Comparison of ENCODE assay signal across 1 cellular context in the genomic region with DNA sequence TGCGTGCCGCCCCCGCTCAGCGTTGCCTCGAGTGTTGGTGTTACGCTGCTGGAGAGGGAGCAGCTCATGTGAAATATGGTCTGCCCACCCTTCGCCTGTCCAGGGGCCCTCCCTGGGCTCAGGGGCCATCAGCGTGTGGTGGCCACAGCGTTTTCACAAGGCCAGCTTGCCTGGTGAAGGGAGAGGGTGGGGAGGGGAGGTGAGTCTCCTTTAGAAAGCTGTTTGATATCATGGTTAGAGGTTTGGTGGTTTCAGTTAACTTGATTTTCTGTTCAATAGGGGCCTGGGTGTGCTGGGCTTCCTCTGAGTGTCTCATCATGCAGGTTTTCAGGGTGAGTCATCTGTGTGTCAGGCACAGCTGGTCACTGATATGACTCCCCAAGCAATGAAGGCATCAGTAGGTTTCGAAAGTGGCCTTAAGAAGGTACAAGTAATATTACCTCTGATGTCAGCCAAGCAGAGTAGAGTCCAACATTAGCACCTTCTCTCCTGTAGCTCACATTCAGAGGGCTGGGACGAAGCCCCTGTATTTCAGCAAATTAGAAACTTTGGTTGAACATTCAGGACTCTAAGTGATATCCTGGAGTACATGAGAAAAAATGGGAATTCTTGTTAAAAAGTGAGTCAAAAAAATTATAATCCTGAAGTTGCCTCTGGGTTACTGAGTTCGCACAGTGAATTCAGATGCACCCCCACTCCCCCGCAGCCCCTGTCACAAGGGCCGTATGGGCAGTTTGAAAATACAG.
TF ChIP-seq lines count a peak whose summit lies in the region.

No MANE protein-coding gene starts in this region.

TF ChIP-seq in K562, 482 proteins besides CTCF, POLR2A, EP300 and RAD21 (continued from another document and continues in another):
- TF ChIP-seq, protein P1, sequence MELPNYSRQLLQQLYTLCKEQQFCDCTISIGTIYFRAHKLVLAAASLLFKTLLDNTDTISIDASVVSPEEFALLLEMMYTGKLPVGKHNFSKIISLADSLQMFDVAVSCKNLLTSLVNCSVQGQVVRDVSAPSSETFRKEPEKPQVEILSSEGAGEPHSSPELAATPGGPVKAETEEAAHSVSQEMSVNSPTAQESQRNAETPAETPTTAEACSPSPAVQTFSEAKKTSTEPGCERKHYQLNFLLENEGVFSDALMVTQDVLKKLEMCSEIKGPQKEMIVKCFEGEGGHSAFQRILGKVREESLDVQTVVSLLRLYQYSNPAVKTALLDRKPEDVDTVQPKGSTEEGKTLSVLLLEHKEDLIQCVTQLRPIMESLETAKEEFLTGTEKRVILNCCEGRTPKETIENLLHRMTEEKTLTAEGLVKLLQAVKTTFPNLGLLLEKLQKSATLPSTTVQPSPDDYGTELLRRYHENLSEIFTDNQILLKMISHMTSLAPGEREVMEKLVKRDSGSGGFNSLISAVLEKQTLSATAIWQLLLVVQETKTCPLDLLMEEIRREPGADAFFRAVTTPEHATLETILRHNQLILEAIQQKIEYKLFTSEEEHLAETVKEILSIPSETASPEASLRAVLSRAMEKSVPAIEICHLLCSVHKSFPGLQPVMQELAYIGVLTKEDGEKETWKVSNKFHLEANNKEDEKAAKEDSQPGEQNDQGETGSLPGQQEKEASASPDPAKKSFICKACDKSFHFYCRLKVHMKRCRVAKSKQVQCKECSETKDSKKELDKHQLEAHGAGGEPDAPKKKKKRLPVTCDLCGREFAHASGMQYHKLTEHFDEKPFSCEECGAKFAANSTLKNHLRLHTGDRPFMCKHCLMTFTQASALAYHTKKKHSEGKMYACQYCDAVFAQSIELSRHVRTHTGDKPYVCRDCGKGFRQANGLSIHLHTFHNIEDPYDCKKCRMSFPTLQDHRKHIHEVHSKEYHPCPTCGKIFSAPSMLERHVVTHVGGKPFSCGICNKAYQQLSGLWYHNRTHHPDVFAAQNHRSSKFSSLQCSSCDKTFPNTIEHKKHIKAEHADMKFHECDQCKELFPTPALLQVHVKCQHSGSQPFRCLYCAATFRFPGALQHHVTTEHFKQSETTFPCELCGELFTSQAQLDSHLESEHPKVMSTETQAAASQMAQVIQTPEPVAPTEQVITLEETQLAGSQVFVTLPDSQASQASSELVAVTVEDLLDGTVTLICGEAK (IDR thresholded peaks at IDR 0.05): 0 out of 2 replicates have a peak, but pooled peaks have one; percentile 4
- TF ChIP-seq, protein P1 (CRISPR knock-in tag; IDR thresholded peaks at IDR 0.05): no peak
- TF ChIP-seq ZNF717 (CRISPR knock-in tag; IDR thresholded peaks at IDR 0.05) (no peak), ZSCAN32 (CRISPR knock-in tag; IDR thresholded peaks at IDR 0.05) (no peak), MED1 (CRISPR knock-in tag; IDR thresholded peaks at IDR 0.05; ENCODE audit: borderline replicate concordance) (no peak), GATA2 (CRISPR knock-in tag; IDR thresholded peaks at IDR 0.05) (no peak), NR1H2 (CRISPR knock-in tag; IDR thresholded peaks at IDR 0.05) (no peak), RB1 (IDR thresholded peaks at IDR 0.05; ENCODE audit: low read depth) (no peak), KAT7 (CRISPR knock-in tag; IDR thresholded peaks at IDR 0.05; ENCODE audit: borderline replicate concordance) (no peak), NRF1 (conservative IDR thresholded peaks at IDR 0.05 in 1 of 2, IDR thresholded peaks at IDR 0.05 in 1 of 2) (peak; percentile 15 to 18; a peak in 1 of 4 replicates), BMI1 (IDR thresholded peaks at IDR 0.05; ENCODE audit: low read length) (no peak), TARDBP (IDR thresholded peaks at IDR 0.05) (no peak), ZNF217 (CRISPR knock-in tag; IDR thresholded peaks at IDR 0.05) (no peak), ASH1L (IDR thresholded peaks at IDR 0.05; ENCODE audit: borderline replicate concordance, low read depth, partially characterized antibody) (no peak), HDGF (IDR thresholded peaks at IDR 0.05) (no peak), CHD4 (IDR thresholded peaks at IDR 0.05; ENCODE audit: insufficient read depth, insufficient replicate concordance, low read depth, low read length, poor library complexity, severe bottlenecking) (no peak), NCOA4 (IDR thresholded peaks at IDR 0.05; ENCODE audit: partially characterized antibody) (no peak), FOXP1 (CRISPR knock-in tag; IDR thresholded peaks at IDR 0.05) (no peak), TEAD4 (IDR thresholded peaks at IDR 0.05; ENCODE audit: low read length) (peak; percentile 79), TEAD4 (CRISPR knock-in tag; IDR thresholded peaks at IDR 0.05; ENCODE audit: borderline replicate concordance) (no peak), BRF1 (IDR thresholded peaks at IDR 0.05; ENCODE audit: borderline replicate concordance, extremely low read depth, insufficient read length) (no peak)
- TF ChIP-seq, protein P2, sequence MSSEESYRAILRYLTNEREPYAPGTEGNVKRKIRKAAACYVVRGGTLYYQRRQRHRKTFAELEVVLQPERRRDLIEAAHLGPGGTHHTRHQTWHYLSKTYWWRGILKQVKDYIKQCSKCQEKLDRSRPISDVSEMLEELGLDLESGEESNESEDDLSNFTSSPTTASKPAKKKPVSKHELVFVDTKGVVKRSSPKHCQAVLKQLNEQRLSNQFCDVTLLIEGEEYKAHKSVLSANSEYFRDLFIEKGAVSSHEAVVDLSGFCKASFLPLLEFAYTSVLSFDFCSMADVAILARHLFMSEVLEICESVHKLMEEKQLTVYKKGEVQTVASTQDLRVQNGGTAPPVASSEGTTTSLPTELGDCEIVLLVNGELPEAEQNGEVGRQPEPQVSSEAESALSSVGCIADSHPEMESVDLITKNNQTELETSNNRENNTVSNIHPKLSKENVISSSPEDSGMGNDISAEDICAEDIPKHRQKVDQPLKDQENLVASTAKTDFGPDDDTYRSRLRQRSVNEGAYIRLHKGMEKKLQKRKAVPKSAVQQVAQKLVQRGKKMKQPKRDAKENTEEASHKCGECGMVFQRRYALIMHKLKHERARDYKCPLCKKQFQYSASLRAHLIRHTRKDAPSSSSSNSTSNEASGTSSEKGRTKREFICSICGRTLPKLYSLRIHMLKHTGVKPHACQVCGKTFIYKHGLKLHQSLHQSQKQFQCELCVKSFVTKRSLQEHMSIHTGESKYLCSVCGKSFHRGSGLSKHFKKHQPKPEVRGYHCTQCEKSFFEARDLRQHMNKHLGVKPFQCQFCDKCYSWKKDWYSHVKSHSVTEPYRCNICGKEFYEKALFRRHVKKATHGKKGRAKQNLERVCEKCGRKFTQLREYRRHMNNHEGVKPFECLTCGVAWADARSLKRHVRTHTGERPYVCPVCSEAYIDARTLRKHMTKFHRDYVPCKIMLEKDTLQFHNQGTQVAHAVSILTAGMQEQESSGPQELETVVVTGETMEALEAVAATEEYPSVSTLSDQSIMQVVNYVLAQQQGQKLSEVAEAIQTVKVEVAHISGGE (CRISPR knock-in tag; IDR thresholded peaks at IDR 0.05): 0 out of 6 replicates have a peak, but pooled peaks of 1 of the 3 experiments have one; percentile 29
- TF ChIP-seq, protein P3, sequence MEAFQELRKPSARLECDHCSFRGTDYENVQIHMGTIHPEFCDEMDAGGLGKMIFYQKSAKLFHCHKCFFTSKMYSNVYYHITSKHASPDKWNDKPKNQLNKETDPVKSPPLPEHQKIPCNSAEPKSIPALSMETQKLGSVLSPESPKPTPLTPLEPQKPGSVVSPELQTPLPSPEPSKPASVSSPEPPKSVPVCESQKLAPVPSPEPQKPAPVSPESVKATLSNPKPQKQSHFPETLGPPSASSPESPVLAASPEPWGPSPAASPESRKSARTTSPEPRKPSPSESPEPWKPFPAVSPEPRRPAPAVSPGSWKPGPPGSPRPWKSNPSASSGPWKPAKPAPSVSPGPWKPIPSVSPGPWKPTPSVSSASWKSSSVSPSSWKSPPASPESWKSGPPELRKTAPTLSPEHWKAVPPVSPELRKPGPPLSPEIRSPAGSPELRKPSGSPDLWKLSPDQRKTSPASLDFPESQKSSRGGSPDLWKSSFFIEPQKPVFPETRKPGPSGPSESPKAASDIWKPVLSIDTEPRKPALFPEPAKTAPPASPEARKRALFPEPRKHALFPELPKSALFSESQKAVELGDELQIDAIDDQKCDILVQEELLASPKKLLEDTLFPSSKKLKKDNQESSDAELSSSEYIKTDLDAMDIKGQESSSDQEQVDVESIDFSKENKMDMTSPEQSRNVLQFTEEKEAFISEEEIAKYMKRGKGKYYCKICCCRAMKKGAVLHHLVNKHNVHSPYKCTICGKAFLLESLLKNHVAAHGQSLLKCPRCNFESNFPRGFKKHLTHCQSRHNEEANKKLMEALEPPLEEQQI (IDR thresholded peaks at IDR 0.05): no peak
- TF ChIP-seq, protein P4, sequence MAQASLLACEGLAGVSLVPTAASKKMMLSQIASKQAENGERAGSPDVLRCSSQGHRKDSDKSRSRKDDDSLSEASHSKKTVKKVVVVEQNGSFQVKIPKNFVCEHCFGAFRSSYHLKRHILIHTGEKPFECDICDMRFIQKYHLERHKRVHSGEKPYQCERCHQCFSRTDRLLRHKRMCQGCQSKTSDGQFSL (CRISPR knock-in tag; IDR thresholded peaks at IDR 0.05): no peak
- TF ChIP-seq, protein P4 (tag; IDR thresholded peaks at IDR 0.05): no peak
- TF ChIP-seq, protein P5, sequence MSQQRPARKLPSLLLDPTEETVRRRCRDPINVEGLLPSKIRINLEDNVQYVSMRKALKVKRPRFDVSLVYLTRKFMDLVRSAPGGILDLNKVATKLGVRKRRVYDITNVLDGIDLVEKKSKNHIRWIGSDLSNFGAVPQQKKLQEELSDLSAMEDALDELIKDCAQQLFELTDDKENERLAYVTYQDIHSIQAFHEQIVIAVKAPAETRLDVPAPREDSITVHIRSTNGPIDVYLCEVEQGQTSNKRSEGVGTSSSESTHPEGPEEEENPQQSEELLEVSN (IDR thresholded peaks at IDR 0.05; ENCODE audit: borderline replicate concordance in 1 of 2, extremely low read depth in 1 of 2, insufficient read depth in 1 of 2, insufficient read length in 1 of 2, low read depth in 1 of 2, low read length in 1 of 2, poor library complexity in 1 of 2, severe bottlenecking in 1 of 2): peak in 1 of 2 experiments; percentile 40
- TF ChIP-seq, protein P6, sequence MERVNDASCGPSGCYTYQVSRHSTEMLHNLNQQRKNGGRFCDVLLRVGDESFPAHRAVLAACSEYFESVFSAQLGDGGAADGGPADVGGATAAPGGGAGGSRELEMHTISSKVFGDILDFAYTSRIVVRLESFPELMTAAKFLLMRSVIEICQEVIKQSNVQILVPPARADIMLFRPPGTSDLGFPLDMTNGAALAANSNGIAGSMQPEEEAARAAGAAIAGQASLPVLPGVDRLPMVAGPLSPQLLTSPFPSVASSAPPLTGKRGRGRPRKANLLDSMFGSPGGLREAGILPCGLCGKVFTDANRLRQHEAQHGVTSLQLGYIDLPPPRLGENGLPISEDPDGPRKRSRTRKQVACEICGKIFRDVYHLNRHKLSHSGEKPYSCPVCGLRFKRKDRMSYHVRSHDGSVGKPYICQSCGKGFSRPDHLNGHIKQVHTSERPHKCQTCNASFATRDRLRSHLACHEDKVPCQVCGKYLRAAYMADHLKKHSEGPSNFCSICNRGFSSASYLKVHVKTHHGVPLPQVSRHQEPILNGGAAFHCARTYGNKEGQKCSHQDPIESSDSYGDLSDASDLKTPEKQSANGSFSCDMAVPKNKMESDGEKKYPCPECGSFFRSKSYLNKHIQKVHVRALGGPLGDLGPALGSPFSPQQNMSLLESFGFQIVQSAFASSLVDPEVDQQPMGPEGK (CRISPR knock-in tag; IDR thresholded peaks at IDR 0.05; ENCODE audit: borderline replicate concordance): no peak
- TF ChIP-seq, protein P7, sequence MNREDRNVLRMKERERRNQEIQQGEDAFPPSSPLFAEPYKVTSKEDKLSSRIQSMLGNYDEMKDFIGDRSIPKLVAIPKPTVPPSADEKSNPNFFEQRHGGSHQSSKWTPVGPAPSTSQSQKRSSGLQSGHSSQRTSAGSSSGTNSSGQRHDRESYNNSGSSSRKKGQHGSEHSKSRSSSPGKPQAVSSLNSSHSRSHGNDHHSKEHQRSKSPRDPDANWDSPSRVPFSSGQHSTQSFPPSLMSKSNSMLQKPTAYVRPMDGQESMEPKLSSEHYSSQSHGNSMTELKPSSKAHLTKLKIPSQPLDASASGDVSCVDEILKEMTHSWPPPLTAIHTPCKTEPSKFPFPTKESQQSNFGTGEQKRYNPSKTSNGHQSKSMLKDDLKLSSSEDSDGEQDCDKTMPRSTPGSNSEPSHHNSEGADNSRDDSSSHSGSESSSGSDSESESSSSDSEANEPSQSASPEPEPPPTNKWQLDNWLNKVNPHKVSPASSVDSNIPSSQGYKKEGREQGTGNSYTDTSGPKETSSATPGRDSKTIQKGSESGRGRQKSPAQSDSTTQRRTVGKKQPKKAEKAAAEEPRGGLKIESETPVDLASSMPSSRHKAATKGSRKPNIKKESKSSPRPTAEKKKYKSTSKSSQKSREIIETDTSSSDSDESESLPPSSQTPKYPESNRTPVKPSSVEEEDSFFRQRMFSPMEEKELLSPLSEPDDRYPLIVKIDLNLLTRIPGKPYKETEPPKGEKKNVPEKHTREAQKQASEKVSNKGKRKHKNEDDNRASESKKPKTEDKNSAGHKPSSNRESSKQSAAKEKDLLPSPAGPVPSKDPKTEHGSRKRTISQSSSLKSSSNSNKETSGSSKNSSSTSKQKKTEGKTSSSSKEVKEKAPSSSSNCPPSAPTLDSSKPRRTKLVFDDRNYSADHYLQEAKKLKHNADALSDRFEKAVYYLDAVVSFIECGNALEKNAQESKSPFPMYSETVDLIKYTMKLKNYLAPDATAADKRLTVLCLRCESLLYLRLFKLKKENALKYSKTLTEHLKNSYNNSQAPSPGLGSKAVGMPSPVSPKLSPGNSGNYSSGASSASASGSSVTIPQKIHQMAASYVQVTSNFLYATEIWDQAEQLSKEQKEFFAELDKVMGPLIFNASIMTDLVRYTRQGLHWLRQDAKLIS (CRISPR knock-in tag; IDR thresholded peaks at IDR 0.05): no peak
